In genomic region chr15:29319823-29320222, GRCh38 we compare ENCODE assay signal across 20 cellular contexts.
"Had no signal": no experiment of that assay in that cellular context is flagged by ENCODE, and none has a peak within 500 bp of the region (broad histone marks: within the 10 kb centered on the region; RNA-seq: fewer than 3 reads in every experiment).

No MANE protein-coding gene starts in this region.

- H3K4me1 ChIP-seq: heart left ventricle, sigmoid colon, stomach, transverse colon had no signal

- H3K27ac Mint-ChIP-seq: endodermal cell had no signal

- H3K4me3 Mint-ChIP-seq: endodermal cell; naive thymus-derived CD8-positive, alpha-beta T cell had no signal

- H3K27ac ChIP-seq: coronary artery, heart left ventricle, neutrophil, sigmoid colon, skin epidermis, stomach, thoracic aorta, transverse colon had no signal

- H3K36me3 ChIP-seq: heart left ventricle, neutrophil, sigmoid colon, stomach, thoracic aorta, transverse colon had no signal

- H3K27me3 ChIP-seq: neutrophil, sigmoid colon, stomach, transverse colon had no signal

- H3K4me1 Mint-ChIP-seq: naive thymus-derived CD8-positive, alpha-beta T cell had no signal

- H3K9me3 ChIP-seq: neutrophil, sigmoid colon, stomach, thoracic aorta had no signal

- H3K4me3 ChIP-seq: coronary artery, heart left ventricle, sigmoid colon, skin epidermis, stomach, thoracic aorta, transverse colon had no signal

- DNase-seq: effector CD4-positive, alpha-beta T cell; endodermal cell; erythroblast; heart left ventricle; hippocampal formation; kidney glomerular epithelial cell; mammary epithelial cell; naive thymus-derived CD8-positive, alpha-beta T cell; posterior cingulate gyrus; sigmoid colon; stimulated activated CD4-positive, alpha-beta T cell treated with anti-CD3 and anti-CD28 coated beads, Interleukin-2, amount 100 ng/mL, for 24 hours; stimulated activated CD4-positive, alpha-beta T cell treated with anti-CD3 and anti-CD28 coated beads, Interleukin-4, amount 100 ng/mL, for 4 hours; stimulated activated naive CD4-positive, alpha-beta T cell; stomach; substantia nigra; transverse colon had no signal

- H3K9me3 Mint-ChIP-seq: endodermal cell had no signal
